Comparison of ENCODE assay signal across 13 cellular contexts in the genomic region with DNA sequence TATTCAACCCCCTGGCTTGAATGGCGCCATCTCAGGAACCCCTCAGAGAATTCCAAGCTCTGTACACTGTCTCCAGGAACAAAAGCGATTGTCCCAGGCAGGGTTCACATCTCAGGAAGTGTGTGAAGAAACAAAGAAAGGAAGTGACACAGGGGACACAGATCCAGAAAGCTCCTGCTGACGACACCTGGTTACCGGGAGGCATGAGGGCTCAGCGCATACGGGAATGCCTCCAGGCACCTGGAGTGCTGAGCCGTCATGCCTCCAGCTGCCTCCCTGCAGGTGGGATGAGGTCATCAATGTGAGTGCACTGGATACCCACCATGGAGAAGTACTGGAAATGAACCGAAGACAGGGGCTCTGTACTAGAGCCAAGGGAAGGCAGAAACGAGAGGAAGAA. TPM values are rescaled to one million over a fixed set of nuclear protein-coding genes. Genes with fewer than 3 reads are reported as not detected.
A peak's percentile ranks its signal among the peaks of the same experiment; 100 is the strongest.
DNase-seq lines count a peak whose midpoint lies in the region; ATAC-seq and TF ChIP-seq lines count a peak whose summit lies in the region.
"Had no signal": no experiment of that assay in that cellular context is flagged by ENCODE, and none has a peak within 500 bp of the region (broad histone marks: within the 10 kb centered on the region; RNA-seq: fewer than 3 reads in every experiment).

No MANE protein-coding gene starts in this region.

- intact Hi-C loops in esophagus muscularis mucosa (cut with DNase I), result no loop called here

- no peak overlapping the region for H3K4me3 ChIP-seq in esophagus muscularis mucosa
- no peak overlapping the region for H3K4me3 ChIP-seq in H7 (ENCODE audit: insufficient read depth, low read depth, low read length)

- peak; percentile 34 for ATAC-seq in omental fat pad (ENCODE audit: low FRiP score)
- ATAC-seq: SK-N-SH treated with all-trans-retinoic acid at 6 μM for 48 hours had no signal

- peak overlapping the region in 3 of 4 donors; percentile 28 to 63 (median 37) for H3K27ac ChIP-seq in esophagus muscularis mucosa (replicated peaks in 1 of 4)
- H3K27ac ChIP-seq: 22Rv1 had no signal

- H3K27me3 ChIP-seq in esophagus muscularis mucosa, result no peaks in the 10 kb centered on the region
- H3K27me3 ChIP-seq in H7 (ENCODE audit: control insufficient read depth, insufficient read depth, low read length), result no peaks in the 10 kb centered on the region

- TF ChIP-seq CTCF in esophagus muscularis mucosa (IDR thresholded peaks at IDR 0.05) (no peak), omental fat pad (IDR thresholded peaks at IDR 0.05) (no peak)

- no peaks in the 10 kb centered on the region for H3K9me3 ChIP-seq in esophagus muscularis mucosa

- H3K4me1 ChIP-seq in esophagus muscularis mucosa, result peaks cover 41 to 62% (median 56%) of the 10 kb centered on the region in 4 donors

- 79% methylated on average over 9 of the region's 9 CpGs for WGBS in esophagus muscularis mucosa

- no peak for TF ChIP-seq POLR2A in esophagus muscularis mucosa (IDR thresholded peaks at IDR 0.05; ENCODE audit: low read depth)

- DNase-seq in NCI-H2081 (lab: John Stamatoyannopoulos, UW) (peak; percentile 40 to 80), NCI-H2081 treated with DMSO at 0.1 percent for 48 hours (lab: John Stamatoyannopoulos, UW) (no peak), NCI-H345 treated with DMSO at 0.1 percent for 48 hours (lab: John Stamatoyannopoulos, UW; ENCODE audit: unreplicated experiment) (peak; percentile 88), esophagus muscularis mucosa (ENCODE audit: extremely low spot score) (no peak), omental fat pad (ENCODE audit: low spot score) (no peak), activated gamma-delta T cell (lab: John Stamatoyannopoulos, UW) (no peak), H7 (no peak)
- DNase-seq in activated CD4-positive, alpha-beta T cell treated with anti-CD3 and anti-CD28 coated beads for 48 hours, result no peak
- DNase-seq: activated T-cell treated with anti-CD3 and anti-CD28 coated beads, Interleukin-2, amount 50 U/mL, for 1 hour; left cardiac atrium; MM.1S had no signal

- TF ChIP-seq EP300 in esophagus muscularis mucosa (IDR thresholded peaks at IDR 0.05), result peak; percentile 30

- peaks cover 6 to 34% (median 15%) of the 10 kb centered on the region in 4 donors for H3K36me3 ChIP-seq in esophagus muscularis mucosa
- no peaks in the 10 kb centered on the region for H3K36me3 ChIP-seq in H7 (replicated peaks; ENCODE audit: control insufficient read depth, insufficient read depth, low read length)

RNA-seq across cellular contexts. Expression of gene PITPNM2, which starts 45.5 kb away (rescaled TPM):
- total RNA-seq in esophagus muscularis mucosa (10 to 100 TPM; 10.4 to 24.4 (median 13.3) TPM), omental fat pad (10 to 100 TPM in 3 of 4 donors, 1 to 10 TPM in 1; 2.8 to 19.5 (median 14.2) TPM)
- total RNA-seq in H7 (2014; rRNA removed; shearing (Covaris generic)), result 3.5 and 3.7 TPM in 2 replicates

Comparison
In these comparisons a context has a peak if more than half of its experiments do, and no peak if none do; other contexts are left out.
1. DNase-seq: peak in NCI-H2081 (2 of 2) and NCI-H345 treated with DMSO at 0.1 percent for 48 hours (single experiment); none in NCI-H2081 treated with DMSO at 0.1 percent for 48 hours (single experiment), esophagus muscularis mucosa (single experiment), omental fat pad (single experiment), activated gamma-delta T cell (single experiment), activated CD4-positive, alpha-beta T cell treated with anti-CD3 and anti-CD28 coated beads for 48 hours (single experiment) and H7 (single experiment).